Comparison of ENCODE assay signal across 8 cellular contexts in the genomic region with DNA sequence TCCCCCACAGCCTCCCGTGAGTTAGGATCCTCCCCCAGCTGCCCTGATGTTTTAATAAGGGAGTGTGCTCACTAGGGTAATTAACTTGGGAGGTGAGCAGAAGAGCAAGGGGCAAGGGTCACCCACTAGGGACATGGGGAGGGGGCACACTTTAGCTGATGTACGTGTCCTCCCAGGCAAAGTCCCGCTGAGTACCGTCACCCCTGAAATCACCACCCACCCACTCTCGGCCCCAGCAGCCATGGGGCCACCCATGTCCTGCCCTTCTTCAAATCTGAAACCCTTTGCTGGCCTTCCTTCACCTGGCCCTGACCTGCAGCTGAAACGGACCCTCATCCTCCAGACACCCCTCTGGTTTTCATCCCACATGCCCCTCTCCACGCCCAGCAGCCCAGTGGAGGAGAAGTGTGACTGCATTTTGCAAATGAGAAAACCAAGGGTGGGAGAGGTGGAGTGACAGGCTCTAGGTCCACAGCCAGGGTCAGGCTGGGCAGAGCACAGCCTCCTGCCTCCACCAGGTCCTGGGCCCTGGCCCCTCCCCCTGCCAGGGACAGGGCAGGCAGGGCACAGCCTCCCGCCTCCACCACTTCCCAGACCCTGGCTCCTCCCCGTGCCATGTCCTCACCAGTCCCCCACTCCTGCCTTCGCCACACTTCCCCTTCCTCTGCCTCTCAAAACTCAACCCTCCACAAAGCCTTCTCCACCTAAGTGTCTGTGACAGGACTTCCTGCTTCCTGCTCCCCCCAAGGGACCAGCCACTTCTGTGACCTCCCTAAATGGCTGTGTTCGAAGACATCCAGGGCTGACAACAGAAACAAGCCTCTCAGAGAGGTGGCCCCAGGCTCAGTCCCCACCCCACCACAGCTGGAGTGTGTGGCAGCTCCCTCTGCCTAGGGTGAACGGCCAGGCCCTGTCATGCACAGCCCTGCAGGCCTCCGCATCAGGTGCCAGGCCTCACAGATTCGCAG. TPM values are rescaled to one million over a fixed set of nuclear protein-coding genes. Genes with fewer than 3 reads are reported as not detected.
DNase-seq lines count a peak whose midpoint lies in the region; ATAC-seq lines count a peak whose summit lies in the region.

No MANE protein-coding gene starts in this region.

- no peaks in the 10 kb centered on the region for H3K27me3 ChIP-seq in CD4-positive, alpha-beta memory T cell (ENCODE audit: insufficient read depth, low read length)

- peaks cover 14 to 62% (median 42%) of the 10 kb centered on the region in 4 donors for H3K4me1 Mint-ChIP-seq in CD4-positive, alpha-beta memory T cell
- H3K4me1 Mint-ChIP-seq in stimulated activated naive CD8-positive, alpha-beta T cell treated with anti-CD3 and anti-CD28 coated beads, Interleukin-15, Interleukin-2, amounts not matched to agents 100 ng/mL and 50 ng/mL, for 24 hours (ENCODE audit: low read depth) = peaks cover 35% of the 10 kb centered on the region

- H3K27ac Mint-ChIP-seq in CD4-positive, alpha-beta memory T cell = peak overlapping the region; percentile 87 to 97 (median 95)
- peak overlapping the region; percentile 98 for H3K27ac Mint-ChIP-seq in stimulated activated naive CD8-positive, alpha-beta T cell treated with anti-CD3 and anti-CD28 coated beads, Interleukin-15, Interleukin-2, amounts not matched to agents 100 ng/mL and 50 ng/mL, for 24 hours

- H3K36me3 Mint-ChIP-seq in CD4-positive, alpha-beta memory T cell = peaks cover 4 to 21% of the 10 kb centered on the region in 2 donors
- H3K36me3 Mint-ChIP-seq in stimulated activated naive CD8-positive, alpha-beta T cell treated with anti-CD3 and anti-CD28 coated beads, Interleukin-15, Interleukin-2, amounts not matched to agents 100 ng/mL and 50 ng/mL, for 24 hours (ENCODE audit: low read depth) = peaks cover under 1% of the 10 kb centered on the region

- POLR2A ChIA-PET in CD4-positive, alpha-beta memory T cell (lab: Charles Lee; ENCODE audit: partially characterized antibody) = interaction anchor here (0.6 to 2.4 kb wide), 5 partner anchors 9 to 95 kb away, joined by 3 to 17 read pairs (median 3); partner anchors contain the start of genes ACSS1 and APMAP

- ATAC-seq in GM19455 (IDR thresholded peaks at IDR 0.05; ENCODE audit: unreplicated experiment) = peak; percentile 97
- peak; percentile 82 for ATAC-seq in HG03439 (IDR thresholded peaks at IDR 0.05; ENCODE audit: unreplicated experiment)
- ATAC-seq in Right ventricle myocardium superior (ENCODE audit: poor library complexity) = peak; percentile 13

- H3K36me3 ChIP-seq in CD4-positive, alpha-beta memory T cell (ENCODE audit: insufficient read depth, low read length) = peaks cover 8% of the 10 kb centered on the region

- H3K4me3 ChIP-seq in CD4-positive, alpha-beta memory T cell (ENCODE audit: low read length in 2 of 2) = no peak overlapping the region

- H3K27me3 Mint-ChIP-seq in CD4-positive, alpha-beta memory T cell = no peaks in the 10 kb centered on the region
- no peaks in the 10 kb centered on the region for H3K27me3 Mint-ChIP-seq in stimulated activated naive CD8-positive, alpha-beta T cell treated with anti-CD3 and anti-CD28 coated beads, Interleukin-15, Interleukin-2, amounts not matched to agents 100 ng/mL and 50 ng/mL, for 24 hours

- peak overlapping the region; percentile 51 for H3K27ac ChIP-seq in CD4-positive, alpha-beta memory T cell (ENCODE audit: low read depth, low read length)

- H3K4me3 Mint-ChIP-seq in CD4-positive, alpha-beta memory T cell = peak overlapping the region; percentile 11 to 78 (median 58)
- H3K4me3 Mint-ChIP-seq in stimulated activated naive CD8-positive, alpha-beta T cell treated with anti-CD3 and anti-CD28 coated beads, Interleukin-15, Interleukin-2, amounts not matched to agents 100 ng/mL and 50 ng/mL, for 24 hours = no peak overlapping the region

- peak; percentile 63 to 71 (median 68) for DNase-seq in CD4-positive, alpha-beta memory T cell
- DNase-seq in activated CD4-positive, alpha-beta T cell treated with anti-CD3 and anti-CD28 coated beads, Interleukin-2, amount 50 U/mL, for 1 hour = peak; percentile 8
- DNase-seq in Right ventricle myocardium superior (peak; percentile 82), mucosa of gallbladder (ENCODE audit: low spot score) (no peak), foreskin melanocyte (no peak)

- CTCF ChIA-PET in CD4-positive, alpha-beta memory T cell (lab: Charles Lee; ENCODE audit: partially characterized antibody) = interaction anchor here (2.3 to 3.3 kb wide), 2 partner anchors 22 to 49 kb away, joined by 8 to 11 read pairs; no protein-coding TSS in a partner anchor

- peaks cover 48% of the 10 kb centered on the region for H3K4me1 ChIP-seq in CD4-positive, alpha-beta memory T cell (ENCODE audit: insufficient read depth, low read length)

- no peaks in the 10 kb centered on the region for H3K9me3 ChIP-seq in CD4-positive, alpha-beta memory T cell (ENCODE audit: control insufficient read depth in 1 of 2, low read length in 2 of 2)

- intact Hi-C loops in CD4-positive, alpha-beta memory T cell (cut with micrococcal nuclease) = loop anchor here (2.0 kb wide), 1 partner anchor 16 kb away; the partner anchor contains the start of gene ACSS1
- intact Hi-C loops in Right ventricle myocardium superior (cut with DNase I) = no loop called here

- H3K9me3 Mint-ChIP-seq in CD4-positive, alpha-beta memory T cell = no peaks in the 10 kb centered on the region
- H3K9me3 Mint-ChIP-seq in stimulated activated naive CD8-positive, alpha-beta T cell treated with anti-CD3 and anti-CD28 coated beads, Interleukin-15, Interleukin-2, amounts not matched to agents 100 ng/mL and 50 ng/mL, for 24 hours = no peaks in the 10 kb centered on the region

RNA-seq across cellular contexts. Expression of gene ACSS1, which starts 15.1 kb away (rescaled TPM):
- total RNA-seq in CD4-positive, alpha-beta memory T cell = 10 to 100 TPM; 55.4 to 56.5 TPM
- 10 to 100 TPM; 44.6 to 47.2 TPM for polyA plus RNA-seq in CD4-positive, alpha-beta memory T cell
- total RNA-seq in Right ventricle myocardium superior (143 TPM), mucosa of gallbladder (70.8 TPM)

RNA-seq across cellular contexts. Expression of gene VSX1, which starts 39.1 kb away (rescaled TPM):
- total RNA-seq in CD4-positive, alpha-beta memory T cell = not detected
- not detected for polyA plus RNA-seq in CD4-positive, alpha-beta memory T cell
- 0.30 TPM for total RNA-seq in Right ventricle myocardium superior
- not detected for total RNA-seq in mucosa of gallbladder

RNA-seq across cellular contexts. Expression of gene APMAP, which starts 50.3 kb away (rescaled TPM):
- 10 to 100 TPM; 48.4 to 50.0 TPM for total RNA-seq in CD4-positive, alpha-beta memory T cell
- polyA plus RNA-seq in CD4-positive, alpha-beta memory T cell = 100 to 1,000 TPM in 1 of 2 donors, 10 to 100 TPM in 1; 70.7 to 130 TPM
- total RNA-seq in Right ventricle myocardium superior = 23.2 TPM
- total RNA-seq in mucosa of gallbladder = 68.8 TPM

Comparison
In these comparisons a context has a peak if more than half of its experiments do, and no peak if none do; other contexts are left out.
1. DNase-seq: peak in CD4-positive, alpha-beta memory T cell (5 of 5), activated CD4-positive, alpha-beta T cell treated with anti-CD3 and anti-CD28 coated beads, Interleukin-2, amount 50 U/mL, for 1 hour (single experiment) and Right ventricle myocardium superior (single experiment); none in mucosa of gallbladder (single experiment) and foreskin melanocyte (single experiment).
2. ATAC-seq: peak in every context shown above with its lines; median percentile 97 in GM19455; 82 in HG03439; 13 in Right ventricle myocardium superior.